8 cellular contexts compared by ENCODE assay signal in genomic region chr7:32941181-32941995, GRCh38. TPM values are rescaled to one million over a fixed set of nuclear protein-coding genes. Genes with fewer than 3 reads are reported as not detected.
A peak's percentile ranks its signal among the peaks of the same experiment; 100 is the strongest.
DNase-seq lines count a peak whose midpoint lies in the region; ATAC-seq and TF ChIP-seq lines count a peak whose summit lies in the region.

No MANE protein-coding gene starts in this region.

- H3K27ac ChIP-seq in duodenal mucosa (ENCODE audit: low read depth, low read length): no peak overlapping the region

- H3K27me3 ChIP-seq in duodenal mucosa (ENCODE audit: control insufficient read depth in 1 of 2, insufficient read depth in 2 of 2, low read length in 2 of 2): no peaks in the 10 kb centered on the region

- peak overlapping the region; percentile 61 to 72 for H3K9ac ChIP-seq in duodenal mucosa (ENCODE audit: low read depth in 1 of 2, low read length in 2 of 2)

- TF ChIP-seq CTCF in nephron progenitor cell (IDR thresholded peaks at IDR 0.05): no peak

- no peaks in the 10 kb centered on the region for H3K36me3 ChIP-seq in duodenal mucosa (ENCODE audit: control insufficient read depth in 1 of 2, insufficient read depth in 2 of 2, low read length in 2 of 2)

- peaks cover 10 to 13% of the 10 kb centered on the region in 2 donors for H3K4me1 ChIP-seq in duodenal mucosa (ENCODE audit: control insufficient read depth in 1 of 2, insufficient read depth in 2 of 2, low read length in 2 of 2)

- H3K4me1 Mint-ChIP-seq in nephron progenitor cell: peaks cover 40% of the 10 kb centered on the region

- DNase-seq in DMS153 treated with DMSO at 0.1 percent for 48 hours (lab: John Stamatoyannopoulos, UW; ENCODE audit: unreplicated experiment): peak; percentile 33
- peak; percentile 95 for DNase-seq in NCI-H526 treated with DMSO at 0.1 percent for 48 hours (lab: John Stamatoyannopoulos, UW)
- DNase-seq in nephron progenitor cell: no peak
- no peak for DNase-seq in mucosa of gallbladder (ENCODE audit: low spot score)
- DNase-seq in globus pallidus (ENCODE audit: low spot score): no peak

- H3K9me3 Mint-ChIP-seq in nephron progenitor cell: peaks cover 29% of the 10 kb centered on the region

- H3K9me3 ChIP-seq in duodenal mucosa (ENCODE audit: control insufficient read depth in 1 of 2, low read length in 2 of 2): peaks cover 0 to 3% of the 10 kb centered on the region in 2 donors

- H3K27ac Mint-ChIP-seq in nephron progenitor cell: no peak overlapping the region

- H3K36me3 Mint-ChIP-seq in nephron progenitor cell (ENCODE audit: low read depth): peaks cover 17% of the 10 kb centered on the region

- no peak for ATAC-seq in activated CD4-positive, CD25-positive, alpha-beta regulatory T cell treated with anti-CD3 and anti-CD28 coated beads, Interleukin-2, amount 50 U/mL, for 24 hours
- ATAC-seq in HG02623 (IDR thresholded peaks at IDR 0.05; ENCODE audit: unreplicated experiment): no peak

- H3K4me3 ChIP-seq in duodenal mucosa (ENCODE audit: low read depth in 1 of 2, low read length in 2 of 2): peak overlapping the region; percentile 64 to 82

- peaks cover 15% of the 10 kb centered on the region for H3K27me3 Mint-ChIP-seq in nephron progenitor cell (ENCODE audit: low read depth, poor library complexity)

- peak overlapping the region; percentile 97 for H3K4me3 Mint-ChIP-seq in nephron progenitor cell

RNA-seq across cellular contexts. Expression of gene FKBP9, which starts 15.9 kb away (rescaled TPM):
- 116 TPM for total RNA-seq in mucosa of gallbladder

RNA-seq across cellular contexts. Expression of gene KBTBD2, which starts 49.8 kb away (rescaled TPM):
- total RNA-seq in mucosa of gallbladder: 24.7 TPM

Comparison
In these comparisons a context has a peak if more than half of its experiments do, and no peak if none do; other contexts are left out.
1. DNase-seq: peak in DMS153 treated with DMSO at 0.1 percent for 48 hours (single experiment) and NCI-H526 treated with DMSO at 0.1 percent for 48 hours (single experiment); none in nephron progenitor cell (single experiment), mucosa of gallbladder (single experiment) and globus pallidus (single experiment).